Comparison of ENCODE assay signal across 8 cellular contexts in the genomic region with DNA sequence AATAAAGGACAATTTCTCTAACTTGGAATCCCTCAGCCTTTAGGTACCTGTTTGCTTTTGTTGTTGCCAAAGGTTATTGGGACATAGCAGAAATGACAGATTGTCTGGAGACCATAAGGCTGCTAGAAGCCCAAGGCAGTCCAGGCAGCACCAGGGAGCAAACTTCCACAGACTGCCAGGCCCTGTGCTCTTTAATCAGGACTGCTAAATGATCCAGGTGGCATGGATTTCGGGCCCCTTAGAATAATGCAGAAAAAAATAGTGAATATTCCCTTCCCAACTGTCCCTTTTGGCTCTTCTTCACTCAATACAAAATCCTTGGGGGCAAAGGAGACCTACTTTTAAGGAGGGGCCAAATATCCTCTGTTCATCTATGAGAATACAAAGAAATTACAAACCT.
"Had no signal": no experiment of that assay in that cellular context is flagged by ENCODE, and none has a peak within 500 bp of the region (broad histone marks: within the 10 kb centered on the region; RNA-seq: fewer than 3 reads in every experiment).

No MANE protein-coding gene starts in this region.

- ATAC-seq: HCT116, HepG2 had no signal

- H3K4me1 Mint-ChIP-seq: IgD-negative memory B cell had no signal

- DNase-seq: GM23248, GOT3, H7, HFFc6, KBM-7 had no signal

- H3K4me3 Mint-ChIP-seq: HFFc6, IgD-negative memory B cell had no signal

- H3K27me3 Mint-ChIP-seq: IgD-negative memory B cell had no signal

- H3K36me3 Mint-ChIP-seq: IgD-negative memory B cell had no signal

- H3K27ac Mint-ChIP-seq: HFFc6, IgD-negative memory B cell had no signal
